In genomic region chr12:71556881-71557280, GRCh38 we compare ENCODE assay signal across 10 cellular contexts.
A peak's percentile ranks its signal among the peaks of the same experiment; 100 is the strongest.
DNase-seq lines count a peak whose midpoint lies in the region; ATAC-seq and TF ChIP-seq lines count a peak whose summit lies in the region.
"Had no signal": no experiment of that assay in that cellular context is flagged by ENCODE, and none has a peak within 500 bp of the region (broad histone marks: within the 10 kb centered on the region; RNA-seq: fewer than 3 reads in every experiment).

No MANE protein-coding gene starts in this region.

- DNase-seq in Daoy (ENCODE audit: low read depth) = peak; percentile 91
- peak; percentile 94 for DNase-seq in M059J (ENCODE audit: low read depth)
- peak; percentile 80 for DNase-seq in dedifferentiated amniotic fluid mesenchymal stem cell (ENCODE audit: extremely low spot score)
- no peak for DNase-seq in neural crest cell (ENCODE audit: low read depth, low spot score)
- no peak for DNase-seq in cerebellar nuclear complex (lab: John Stamatoyannopoulos, UW)
- no peak for DNase-seq in NCI-H1417 (lab: John Stamatoyannopoulos, UW)
- DNase-seq: NCI-H1436 had no signal

- H3K4me1 Mint-ChIP-seq in neural crest cell = peaks cover 35% of the 10 kb centered on the region
- H3K4me1 Mint-ChIP-seq: central memory CD8-positive, alpha-beta T cell had no signal

- peaks cover 4% of the 10 kb centered on the region for H3K36me3 Mint-ChIP-seq in neural crest cell (ENCODE audit: low read depth)

- no peaks in the 10 kb centered on the region for H3K9me3 Mint-ChIP-seq in neural crest cell
- H3K9me3 Mint-ChIP-seq: central memory CD8-positive, alpha-beta T cell had no signal

- peak overlapping the region; percentile 68 for H3K27ac Mint-ChIP-seq in neural crest cell (ENCODE audit: unreplicated experiment)

- ATAC-seq in HG03520 (IDR thresholded peaks at IDR 0.05; ENCODE audit: unreplicated experiment) = no peak
- ATAC-seq in activated CD4-positive, CD25-positive, alpha-beta regulatory T cell treated with anti-CD3 and anti-CD28 coated beads, Interleukin-2, amount 50 U/mL, for 24 hours = no peak

- H3K4me3 Mint-ChIP-seq in neural crest cell = no peak overlapping the region
- H3K4me3 Mint-ChIP-seq: central memory CD8-positive, alpha-beta T cell had no signal

- no peaks in the 10 kb centered on the region for H3K27me3 Mint-ChIP-seq in neural crest cell (ENCODE audit: low read depth)

- no peak for TF ChIP-seq CTCF in neural crest cell (conservative IDR thresholded peaks at IDR 0.05)

Comparison
In these comparisons a context has a peak if more than half of its experiments do, and no peak if none do; other contexts are left out.
1. DNase-seq: peak in Daoy (single experiment), M059J (single experiment) and dedifferentiated amniotic fluid mesenchymal stem cell (single experiment); none in neural crest cell (single experiment), cerebellar nuclear complex (0 of 2) and NCI-H1417 (0 of 3).